ENCODE assay signal across 12 cellular contexts in the genomic region with DNA sequence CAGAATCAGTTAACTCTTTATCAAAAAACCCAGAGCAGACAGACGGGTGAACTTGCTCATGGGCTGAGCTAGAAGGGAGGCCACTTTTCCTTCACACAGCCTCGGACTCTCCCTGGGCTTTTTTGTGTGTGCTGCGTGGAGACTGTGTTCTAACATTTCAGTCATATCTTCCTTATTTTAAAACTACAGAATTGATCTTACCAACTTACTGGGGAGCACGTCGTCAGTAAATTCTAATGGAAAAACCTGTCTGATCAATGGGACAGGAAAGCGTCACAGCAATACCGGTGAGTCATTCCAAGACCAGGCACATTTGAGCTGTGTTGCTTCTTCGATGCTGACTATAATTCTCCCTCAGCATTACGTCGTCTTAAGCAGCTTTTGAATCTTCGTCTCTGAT.
DNase-seq lines count a peak whose midpoint lies in the region; ATAC-seq, FAIRE-seq and TF ChIP-seq lines count a peak whose summit lies in the region.
"Had no signal": no experiment of that assay in that cellular context is flagged by ENCODE, and none has a peak within 500 bp of the region (broad histone marks: within the 10 kb centered on the region; RNA-seq: fewer than 3 reads in every experiment).

No MANE protein-coding gene starts in this region.

- TF ChIP-seq EP300 in HepG2 (IDR thresholded peaks at IDR 0.05; ENCODE audit: low read depth in 2 of 2, low read length in 2 of 2), result no peak
- no peak for TF ChIP-seq EP300 in HepG2 (CRISPR knock-in tag; IDR thresholded peaks at IDR 0.05; ENCODE audit: borderline replicate concordance)

- H3K79me2 ChIP-seq in HepG2 (ENCODE audit: insufficient read depth, low read length) (peaks cover 44% of the 10 kb centered on the region), keratinocyte (ENCODE audit: control insufficient read depth, insufficient read depth, low read length) (peaks cover 4% of the 10 kb centered on the region), Karpas-422 (ENCODE audit: low read length) (no peaks in the 10 kb centered on the region)

- no peak for DNase-seq in HepG2 (ENCODE audit: low spot score)
- no peak for DNase-seq in right lobe of liver
- DNase-seq in keratinocyte (ENCODE audit: low read depth, low spot score), result no peak
- no peak for DNase-seq in tibial artery
- no peak for DNase-seq in NCI-H748 (lab: John Stamatoyannopoulos, UW; ENCODE audit: unreplicated experiment)
- DNase-seq in Karpas-422, result no peak
- DNase-seq: GDM1, GOT3, MG63 had no signal

- H3K27me3 Mint-ChIP-seq in activated T-helper 17 cell treated with anti-CD3 and anti-CD28 coated beads, Interleukin-2, amount 50 U/mL, for 72 hours, result no peaks in the 10 kb centered on the region

- no peak overlapping the region for H3K9ac ChIP-seq in HepG2 (ENCODE audit: insufficient read depth, low read depth, low read length)
- no peak overlapping the region for H3K9ac ChIP-seq in keratinocyte (ENCODE audit: control insufficient read depth, extremely low read depth, insufficient read depth, low read length)
- H3K9ac ChIP-seq in Karpas-422 (ENCODE audit: low read length), result no peak overlapping the region

- H3K4me2 ChIP-seq in HepG2 (ENCODE audit: low read depth, low read length) (no peak overlapping the region), keratinocyte (ENCODE audit: control insufficient read depth, extremely low read depth, insufficient read depth, low read depth, low read length) (peak overlapping the region; percentile 31), Karpas-422 (ENCODE audit: low read depth, low read length, poor library complexity, severe bottlenecking) (no peak overlapping the region)

- H3K36me3 Mint-ChIP-seq in activated T-helper 17 cell treated with anti-CD3 and anti-CD28 coated beads, Interleukin-2, amount 50 U/mL, for 72 hours (ENCODE audit: low read depth), result peaks cover 24% of the 10 kb centered on the region

- TF ChIP-seq RAD21 in HepG2 (CRISPR knock-in tag; IDR thresholded peaks at IDR 0.05), result no peak

- H3K27me3 ChIP-seq in HepG2 (ENCODE audit: control insufficient read depth in 1 of 2, insufficient read depth in 2 of 2, low read length in 2 of 2), result no peaks in the 10 kb centered on the region
- no peaks in the 10 kb centered on the region for H3K27me3 ChIP-seq in right lobe of liver
- H3K27me3 ChIP-seq in keratinocyte (ENCODE audit: control insufficient read depth, extremely low read depth, insufficient read depth, low read length), result no peaks in the 10 kb centered on the region
- H3K27me3 ChIP-seq in tibial artery, result no peaks in the 10 kb centered on the region
- no peaks in the 10 kb centered on the region for H3K27me3 ChIP-seq in Karpas-422 (ENCODE audit: low read length)
- H3K27me3 ChIP-seq: MG63 had no signal

- dilution Hi-C loops in keratinocyte (cut with MboI; ENCODE audit: extremely low pct_ligation_motif_present, low sequenced_read_pairs), result no loop called here

- H2AFZ ChIP-seq in HepG2 (ENCODE audit: low read length), result no peak overlapping the region
- H2AFZ ChIP-seq in keratinocyte (ENCODE audit: control insufficient read depth, low read length), result no peak overlapping the region
- H2AFZ ChIP-seq in Karpas-422 (ENCODE audit: low read length), result no peak overlapping the region

- no peak for TF ChIP-seq CTCF in HepG2 (CRISPR knock-in tag; IDR thresholded peaks at IDR 0.05)
- TF ChIP-seq CTCF in right lobe of liver (IDR thresholded peaks at IDR 0.05), result no peak
- TF ChIP-seq CTCF in keratinocyte (optimal IDR thresholded peaks at IDR 0.05 in 1 of 3, IDR thresholded peaks at IDR 0.05 in 1 of 3, conservative IDR thresholded peaks at IDR 0.05 in 1 of 3; ENCODE audit: extremely low read depth in 1 of 3, insufficient read depth in 2 of 3, low read length in 3 of 3), result no peak
- TF ChIP-seq CTCF in tibial artery (IDR thresholded peaks at IDR 0.05), result no peak

- H3K9me1 ChIP-seq in keratinocyte (ENCODE audit: control insufficient read depth, extremely low read depth, insufficient read depth, low read length), result no peaks in the 10 kb centered on the region

- FAIRE-seq in HepG2 (lab: Jason Lieb, UNC) (no peak), keratinocyte (lab: Jason Lieb, UNC) (peak; percentile 17)
- FAIRE-seq: islet of Langerhans had no signal

- H3K36me3 ChIP-seq in HepG2 (replicated peaks in 1 of 2; ENCODE audit: control insufficient read depth in 1 of 2, insufficient read depth in 2 of 2, low read length in 2 of 2), result no peaks in the 10 kb centered on the region
- no peaks in the 10 kb centered on the region for H3K36me3 ChIP-seq in right lobe of liver
- H3K36me3 ChIP-seq in keratinocyte (ENCODE audit: control insufficient read depth in 2 of 2, extremely low read depth in 1 of 2, insufficient read depth in 2 of 2, low read length in 2 of 2), result peaks cover 0 to 2% of the 10 kb centered on the region in 2 experiments
- H3K36me3 ChIP-seq in tibial artery, result no peaks in the 10 kb centered on the region
- no peaks in the 10 kb centered on the region for H3K36me3 ChIP-seq in Karpas-422 (ENCODE audit: insufficient read depth, low read length)
- H3K36me3 ChIP-seq: MG63 had no signal

- H3K9me3 Mint-ChIP-seq in activated T-helper 17 cell treated with anti-CD3 and anti-CD28 coated beads, Interleukin-2, amount 50 U/mL, for 72 hours, result no peaks in the 10 kb centered on the region

- ATAC-seq in HepG2 (no peak), right lobe of liver (no peak), GM19351 (IDR thresholded peaks at IDR 0.05; ENCODE audit: unreplicated experiment) (no peak)
- ATAC-seq in activated T-helper 17 cell treated with anti-CD3 and anti-CD28 coated beads, Interleukin-2, amount 50 U/mL, for 72 hours (replicated peaks), result peak; percentile 79

- peaks cover 72% of the 10 kb centered on the region for H3K4me1 Mint-ChIP-seq in activated T-helper 17 cell treated with anti-CD3 and anti-CD28 coated beads, Interleukin-2, amount 50 U/mL, for 72 hours

- peaks cover 90% of the 10 kb centered on the region for H3K4me1 ChIP-seq in HepG2 (ENCODE audit: insufficient read depth, low read length)
- peaks cover 0 to 66% (median 30%) of the 10 kb centered on the region in 4 donors for H3K4me1 ChIP-seq in right lobe of liver
- H3K4me1 ChIP-seq in keratinocyte (ENCODE audit: control insufficient read depth, extremely low read depth, insufficient read depth, low read length), result peaks cover 50% of the 10 kb centered on the region
- H3K4me1 ChIP-seq in tibial artery, result peaks cover 0 to 100% (median 65%) of the 10 kb centered on the region in 4 donors
- peaks cover 44% of the 10 kb centered on the region for H3K4me1 ChIP-seq in Karpas-422 (ENCODE audit: low read length)

- WGBS in HepG2 (ENCODE audit: low lambda C conversion rate), result 97% methylated on average over 11 of the region's 11 CpGs
- 87% methylated on average over 11 of the region's 11 CpGs for WGBS in right lobe of liver (ENCODE audit: insufficient coverage, low coverage, low lambda C conversion rate, missing lambda C conversion rate)

- in situ Hi-C loops in HepG2 (cut with HindIII; ENCODE audit: extremely low pct_ligation_motif_present, low pct_unique_long_range_greater_than_20kb), result loop anchor here (5.0 to 10.0 kb wide), 3 partner anchors 448 to 656 kb away; a partner anchor contains a TSS

- H3K9me2 ChIP-seq in Karpas-422 (replicated peaks; ENCODE audit: insufficient read depth, low read length), result no peaks in the 10 kb centered on the region

- POLR2A ChIA-PET in HepG2 (lab: Yijun Ruan, JAX), result interaction anchor here (1.0 to 1.2 kb wide), 2 partner anchors 29 to 553 kb away, joined by 3 read pairs; a partner anchor contains a TSS

- H4K20me1 ChIP-seq in HepG2 (ENCODE audit: insufficient read depth, low read length) (no peaks in the 10 kb centered on the region), keratinocyte (ENCODE audit: control insufficient read depth, extremely low read depth, insufficient read depth, low read length) (no peaks in the 10 kb centered on the region), Karpas-422 (ENCODE audit: insufficient read depth, low read depth, low read length) (no peaks in the 10 kb centered on the region)

- peak overlapping the region; percentile 77 for H3K4me3 Mint-ChIP-seq in activated T-helper 17 cell treated with anti-CD3 and anti-CD28 coated beads, Interleukin-2, amount 50 U/mL, for 72 hours

- CTCF ChIA-PET in HepG2 (lab: Yijun Ruan, JAX; ENCODE audit: low intra/inter-chr PET ratio, low total read pairs), result no interaction called here

- H3K9me3 ChIP-seq in HepG2 (ENCODE audit: low read length) (no peaks in the 10 kb centered on the region), right lobe of liver (no peaks in the 10 kb centered on the region), keratinocyte (ENCODE audit: control insufficient read depth, low read depth, low read length) (no peaks in the 10 kb centered on the region), tibial artery (no peaks in the 10 kb centered on the region), Karpas-422 (ENCODE audit: low read length) (no peaks in the 10 kb centered on the region)
- H3K9me3 ChIP-seq: MG63 had no signal

- no peak overlapping the region for H3K27ac ChIP-seq in HepG2 (ENCODE audit: extremely low read length, insufficient read depth, low read length)
- no peak overlapping the region for H3K27ac ChIP-seq in right lobe of liver
- H3K27ac ChIP-seq in keratinocyte (ENCODE audit: control insufficient read depth, insufficient read depth, low read length), result peak overlapping the region; percentile 19
- H3K27ac ChIP-seq in tibial artery, result peak overlapping the region; percentile 67 to 72
- no peak overlapping the region for H3K27ac ChIP-seq in Karpas-422 (ENCODE audit: low read length)

- peak overlapping the region; percentile 98 for H3K27ac Mint-ChIP-seq in activated T-helper 17 cell treated with anti-CD3 and anti-CD28 coated beads, Interleukin-2, amount 50 U/mL, for 72 hours

- intact Hi-C loops in HepG2 (cut with micrococcal nuclease; ENCODE audit: unreplicated experiment), result loop anchor here (5.0 kb wide), 2 partner anchors 127 to 653 kb away; no protein-coding TSS in a partner anchor
- intact Hi-C loops in right lobe of liver (cut with DNase I), result no loop called here
- intact Hi-C loops in tibial artery (cut with DNase I; ENCODE audit: low total_unique reads), result no loop called here

- no peak overlapping the region for H3K4me3 ChIP-seq in HepG2 (replicated peaks in 1 of 3; ENCODE audit: insufficient read depth in 1 of 3, low read depth in 2 of 3, low read length in 3 of 3)
- no peak overlapping the region for H3K4me3 ChIP-seq in right lobe of liver
- H3K4me3 ChIP-seq in keratinocyte (ENCODE audit: control insufficient read depth in 2 of 3, extremely low read depth in 1 of 3, insufficient read depth in 2 of 3, low read depth in 1 of 3, low read length in 3 of 3), result no peak overlapping the region
- no peak overlapping the region for H3K4me3 ChIP-seq in tibial artery
- H3K4me3 ChIP-seq in Karpas-422 (ENCODE audit: low read length), result no peak overlapping the region
- H3K4me3 ChIP-seq: MG63 had no signal

- BruUV-seq in HepG2 (replicated peaks; lab: Mats Ljungman, UMichigan), result no TSS peak

- no peak for TF ChIP-seq POLR2A in HepG2 (IDR thresholded peaks at IDR 0.05; ENCODE audit: insufficient read depth in 1 of 2, low read depth in 2 of 2, low read length in 2 of 2)
- no peak for TF ChIP-seq POLR2A in right lobe of liver (IDR thresholded peaks at IDR 0.05)

TF ChIP-seq in HepG2, 621 proteins besides CTCF, POLR2A, EP300 and RAD21 (continues in another document):
- TF ChIP-seq ZNF644 (CRISPR knock-in tag; IDR thresholded peaks at IDR 0.05; ENCODE audit: low read depth), result no peak
- TF ChIP-seq FOSL2 (CRISPR knock-in tag; IDR thresholded peaks at IDR 0.05), result peak; percentile 28; the same call in 1 of the 2 replicates

Comparison
In these comparisons a context has a peak if more than half of its experiments do, and no peak if none do; other contexts are left out.
1. H3K27ac ChIP-seq: peak in keratinocyte (single experiment) and tibial artery (2 of 2); none in HepG2 (single experiment), right lobe of liver (0 of 3) and Karpas-422 (single experiment).